Comparison of ENCODE assay signal across 8 cellular contexts in genomic region chr4:73127839-73128448, GRCh38. TPM values are rescaled to one million over a fixed set of nuclear protein-coding genes. Genes with fewer than 3 reads are reported as not detected.
DNase-seq lines count a peak whose midpoint lies in the region; ATAC-seq and TF ChIP-seq lines count a peak whose summit lies in the region.

No MANE protein-coding gene starts in this region.

- H3K4me3 Mint-ChIP-seq in progenitor cell of endocrine pancreas (ENCODE audit: low read depth) = no peak overlapping the region

- H3K9me3 Mint-ChIP-seq in progenitor cell of endocrine pancreas (ENCODE audit: low read depth) = no peaks in the 10 kb centered on the region

- H3K4me3 ChIP-seq in OCI-LY1 (ENCODE audit: low read depth, low read length, poor library complexity, severe bottlenecking) (no peak overlapping the region), epithelial cell of proximal tubule (ENCODE audit: low read depth, low read length) (no peak overlapping the region), Peyer's patch (no peak overlapping the region)

- peak; percentile 58 for ATAC-seq in GM19452 (IDR thresholded peaks at IDR 0.05; ENCODE audit: unreplicated experiment)

- H3K27ac ChIP-seq in OCI-LY1 (ENCODE audit: low read depth, low read length, poor library complexity, severe bottlenecking) = no peak overlapping the region
- no peak overlapping the region for H3K27ac ChIP-seq in Peyer's patch

- peak; percentile 34; the same call in 1 of the 2 replicates for TF ChIP-seq CTCF in OCI-LY1 (IDR thresholded peaks at IDR 0.05; ENCODE audit: low read length)
- TF ChIP-seq CTCF in epithelial cell of proximal tubule (conservative IDR thresholded peaks at IDR 0.05; ENCODE audit: low read depth, low read length) = peak; percentile 42
- TF ChIP-seq CTCF in progenitor cell of endocrine pancreas (IDR thresholded peaks at IDR 0.05; ENCODE audit: unreplicated experiment) = peak; percentile 22
- TF ChIP-seq CTCF in Peyer's patch (IDR thresholded peaks at IDR 0.05) = peak in 3 of 6 experiments; percentile 31 to 34 (median 32)

- H2AFZ ChIP-seq in OCI-LY1 (ENCODE audit: low read length) = no peak overlapping the region

- H3K4me2 ChIP-seq in OCI-LY1 (ENCODE audit: low read length) = no peak overlapping the region

- H3K4me1 ChIP-seq in OCI-LY1 (ENCODE audit: insufficient read depth, low read length, severe bottlenecking) (no peaks in the 10 kb centered on the region), Peyer's patch (no peaks in the 10 kb centered on the region)

- no peaks in the 10 kb centered on the region for H3K27me3 ChIP-seq in OCI-LY1 (ENCODE audit: insufficient read depth, low read length)
- no peaks in the 10 kb centered on the region for H3K27me3 ChIP-seq in Peyer's patch

- no peaks in the 10 kb centered on the region for H3K9me2 ChIP-seq in OCI-LY1 (ENCODE audit: low read depth, low read length)

- H3K36me3 Mint-ChIP-seq in progenitor cell of endocrine pancreas (ENCODE audit: insufficient read depth) = peaks cover 15% of the 10 kb centered on the region

- H3K4me1 Mint-ChIP-seq in progenitor cell of endocrine pancreas (ENCODE audit: low read depth) = peaks cover 4% of the 10 kb centered on the region

- H3K9me3 ChIP-seq in OCI-LY1 (ENCODE audit: low read length) (no peaks in the 10 kb centered on the region), Peyer's patch (no peaks in the 10 kb centered on the region)

- no peak overlapping the region for H3K27ac Mint-ChIP-seq in progenitor cell of endocrine pancreas

- no peaks in the 10 kb centered on the region for H4K20me1 ChIP-seq in OCI-LY1 (ENCODE audit: insufficient read depth, low read length)

- H3K79me2 ChIP-seq in OCI-LY1 (ENCODE audit: insufficient read depth, low read length) = no peaks in the 10 kb centered on the region

- DNase-seq in CD1c-positive myeloid dendritic cell (ENCODE audit: extremely low spot score) = peak; percentile 3
- no peak for DNase-seq in epithelial cell of proximal tubule (ENCODE audit: low read depth)
- no peak for DNase-seq in progenitor cell of endocrine pancreas (ENCODE audit: low spot score, unreplicated experiment)
- DNase-seq in Peyer's patch = no peak
- DNase-seq in NK-92 treated with Interleukin-12 subunit alpha and Interleukin-12 subunit beta, amount 100 ng/mL, for 24 hours (lab: John Stamatoyannopoulos, UW) = no peak
- no peak for DNase-seq in NCI-H2029 (lab: John Stamatoyannopoulos, UW)

- no peak for TF ChIP-seq POLR2A in Peyer's patch (IDR thresholded peaks at IDR 0.05)

- H3K36me3 ChIP-seq in OCI-LY1 (ENCODE audit: insufficient read depth, low read length) (peaks cover 73% of the 10 kb centered on the region), Peyer's patch (peaks cover 0 to 57% (median 0%) of the 10 kb centered on the region in 3 donors)

- no peaks in the 10 kb centered on the region; the same call in none of the 2 replicates for H3F3A ChIP-seq in OCI-LY1 (ENCODE audit: insufficient read depth, low read length)

- no peaks in the 10 kb centered on the region for H3K27me3 Mint-ChIP-seq in progenitor cell of endocrine pancreas

- H3K9ac ChIP-seq in OCI-LY1 (ENCODE audit: low read length) = no peak overlapping the region

RNA-seq across cellular contexts. Expression of gene COX18, which starts 58.4 kb away (rescaled TPM):
- total RNA-seq in epithelial cell of proximal tubule (19.6 and 26.4 TPM in 2 replicates), progenitor cell of endocrine pancreas (15.4 and 16.8 TPM in 2 replicates), Peyer's patch (10 to 100 TPM in 3 of 4 donors, 1 to 10 TPM in 1; 8.8 to 14.9 (median 10.7) TPM)
